8 cellular contexts compared by ENCODE assay signal in genomic region chr9:83920469-83920941, GRCh38. TPM values are rescaled to one million over a fixed set of nuclear protein-coding genes. Genes with fewer than 3 reads are reported as not detected.
DNase-seq lines count a peak whose midpoint lies in the region; ATAC-seq, FAIRE-seq and TF ChIP-seq lines count a peak whose summit lies in the region.

No MANE protein-coding gene starts in this region.

- H3K27ac ChIP-seq in muscle layer of colon (ENCODE audit: low read depth, low read length) (peak overlapping the region; percentile 73), vagina (peak overlapping the region; percentile 94)

- FAIRE-seq in HTR-8/SVneo (lab: Jason Lieb, UNC), result no peak

- in situ Hi-C loops in SK-MEL-5 (cut with HindIII; ENCODE audit: low pct_unique_long_range_greater_than_20kb, low sequenced_read_pairs), result no loop called here

- H3K27me3 ChIP-seq in muscle layer of colon (ENCODE audit: control insufficient read depth in 1 of 2, insufficient read depth in 2 of 2, low read length in 2 of 2) (no peaks in the 10 kb centered on the region), vagina (no peaks in the 10 kb centered on the region)

- TF ChIP-seq CTCF in epithelial cell of proximal tubule (conservative IDR thresholded peaks at IDR 0.05; ENCODE audit: low read depth, low read length) (peak; percentile 49), vagina (IDR thresholded peaks at IDR 0.05) (no peak)

- H3K4me3 ChIP-seq in GM08714 (ENCODE audit: low read length) (peak overlapping the region; percentile 97), epithelial cell of proximal tubule (ENCODE audit: low read depth, low read length) (peak overlapping the region; percentile 73), muscle layer of colon (ENCODE audit: low read depth in 1 of 2, low read length in 2 of 2) (peak overlapping the region; percentile 58 to 70), vagina (peak overlapping the region; percentile 58 to 90)

- intact Hi-C loops in vagina (cut with DNase I), result no loop called here

- peak; percentile 26 for ATAC-seq in GM21515 (IDR thresholded peaks at IDR 0.05; ENCODE audit: unreplicated experiment)

- H3K9me3 ChIP-seq in muscle layer of colon (ENCODE audit: low read length) (no peaks in the 10 kb centered on the region), vagina (no peaks in the 10 kb centered on the region)

- H3K9ac ChIP-seq in muscle layer of colon (ENCODE audit: low read length), result peak overlapping the region; percentile 8

- H3K36me3 ChIP-seq in muscle layer of colon (ENCODE audit: insufficient read depth, low read length), result no peaks in the 10 kb centered on the region
- H3K36me3 ChIP-seq in vagina, result no peaks in the 10 kb centered on the region

- no peak for TF ChIP-seq POLR2A in vagina (IDR thresholded peaks at IDR 0.05)

- peaks cover 9% of the 10 kb centered on the region for H3K4me1 ChIP-seq in muscle layer of colon (ENCODE audit: insufficient read depth, low read length)
- peaks cover 10% of the 10 kb centered on the region for H3K4me1 ChIP-seq in vagina

- DNase-seq in HTR-8/SVneo (ENCODE audit: insufficient read length, low spot score) (peak; percentile 12), SK-MEL-5 (ENCODE audit: low read depth, low spot score) (peak; percentile 56), epithelial cell of proximal tubule (ENCODE audit: low read depth) (no peak), vagina (ENCODE audit: extremely low spot score in 2 of 2) (no peak), SIG-M5 treated with dmso at 0.1 percent for 504 hours (lab: John Stamatoyannopoulos, UW; ENCODE audit: unreplicated experiment) (no peak)

RNA-seq across cellular contexts. Expression of gene KIF27, which starts 0.7 kb away (rescaled TPM):
- total RNA-seq in SK-MEL-5 (2014; rRNA removed; shearing (Covaris generic)), result 3.0 and 4.7 TPM in 2 replicates
- polyA plus RNA-seq in SK-MEL-5 (2015; cell fraction: cytosol; rRNA removed), result 1.7 and 2.0 TPM in 2 replicates
- polyA plus RNA-seq in SK-MEL-5 (2015; cell fraction: nucleus; rRNA removed), result 8.9 and 9.2 TPM in 2 replicates
- total RNA-seq in epithelial cell of proximal tubule (1.5 and 2.7 TPM in 2 replicates), vagina (6.1 TPM)

RNA-seq across cellular contexts. Expression of gene HNRNPK, which starts 59.5 kb away (rescaled TPM):
- 728 and 761 TPM in 2 replicates for total RNA-seq in SK-MEL-5 (2014; rRNA removed; shearing (Covaris generic))
- 532 and 618 TPM in 2 replicates for polyA plus RNA-seq in SK-MEL-5 (2015; cell fraction: cytosol; rRNA removed)
- 558 and 673 TPM in 2 replicates for polyA plus RNA-seq in SK-MEL-5 (2015; cell fraction: nucleus; rRNA removed)
- 569 and 784 TPM in 2 replicates for total RNA-seq in epithelial cell of proximal tubule
- total RNA-seq in vagina, result 409 TPM

Comparison
In these comparisons a context has a peak if more than half of its experiments do, and no peak if none do; other contexts are left out.
1. DNase-seq: peak in HTR-8/SVneo (single experiment) and SK-MEL-5 (single experiment); none in epithelial cell of proximal tubule (single experiment), vagina (0 of 2) and SIG-M5 treated with dmso at 0.1 percent for 504 hours (single experiment).
2. Peak in every context shown above with its lines, with median percentiles within 50 percentile points of each other: H3K4me3 ChIP-seq.